6 cellular contexts compared by ENCODE assay signal in the genomic region with DNA sequence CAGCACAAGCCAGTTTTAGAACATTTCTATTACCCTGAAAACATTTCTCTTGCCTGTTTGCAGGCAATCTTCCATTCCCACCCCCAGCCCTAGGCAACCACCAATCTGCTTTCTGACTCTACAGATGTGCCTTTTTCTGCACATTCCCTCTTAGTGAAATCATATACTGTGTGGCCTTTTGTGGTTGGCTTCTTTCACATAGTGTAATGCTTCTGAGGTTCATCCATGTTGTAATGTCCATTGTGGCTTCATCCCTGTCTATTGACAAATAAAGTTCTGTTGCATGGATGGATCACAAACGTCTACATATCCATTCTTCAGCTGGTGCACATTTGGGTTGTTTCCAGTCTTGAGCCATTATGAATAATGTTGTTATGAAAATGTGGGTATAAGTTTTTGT.
DNase-seq lines count a peak whose midpoint lies in the region; TF ChIP-seq lines count a peak whose summit lies in the region.
"Not testable (repeated sequence)": the region's sequence is repeated elsewhere in the genome, so short reads cannot be mapped to it uniquely, and the experiment has no call there.

No MANE protein-coding gene starts in this region.

- H3K14ac ChIP-seq in mesenchymal stem cell (ENCODE audit: low read length in 2 of 2), result not testable (repeated sequence)

- not testable (repeated sequence) for H2BK120ac ChIP-seq in mesenchymal stem cell (ENCODE audit: low read depth, low read length)

- not testable (repeated sequence) for H3K27ac Mint-ChIP-seq in HFFc6

- not testable (repeated sequence) for H3K9me3 Mint-ChIP-seq in HFFc6

- not testable (repeated sequence) for H3K9me3 ChIP-seq in mesenchymal stem cell (ENCODE audit: control insufficient read depth, low read length)

- not testable (repeated sequence) for H4K91ac ChIP-seq in mesenchymal stem cell (ENCODE audit: low read length)

- not testable (repeated sequence) for H3K36me3 ChIP-seq in mesenchymal stem cell (ENCODE audit: control insufficient read depth in 1 of 2, insufficient read depth in 2 of 2, low read depth in 1 of 2, low read length in 2 of 2)

- no CpG with 5 or more reads among the region's 1 CpG for WGBS in mesenchymal stem cell

- H3K36me3 Mint-ChIP-seq in HFFc6 (ENCODE audit: low read depth), result not testable (repeated sequence)

- not testable (repeated sequence) for H3K4me3 ChIP-seq in choroid plexus epithelial cell (ENCODE audit: low read depth, low read length); fibroblast of pulmonary artery (replicated peaks; ENCODE audit: low read depth, low read length); mesenchymal stem cell (ENCODE audit: insufficient read depth in 1 of 2, low read depth in 1 of 2, low read length in 2 of 2)

- H3K4me1 Mint-ChIP-seq in HFFc6 (ENCODE audit: low read depth), result not testable (repeated sequence)

- H3K23ac ChIP-seq in mesenchymal stem cell (ENCODE audit: low read length in 2 of 2), result not testable (repeated sequence)

- not testable (repeated sequence) for H2BK12ac ChIP-seq in mesenchymal stem cell (ENCODE audit: low read length in 2 of 2)

- H3K27me3 ChIP-seq in mesenchymal stem cell (ENCODE audit: control insufficient read depth in 1 of 2, insufficient read depth in 1 of 2, low read length in 2 of 2), result not testable (repeated sequence)

- not testable (repeated sequence) for H4K8ac ChIP-seq in mesenchymal stem cell (ENCODE audit: low read length)

- H2AK5ac ChIP-seq in mesenchymal stem cell (ENCODE audit: low read length, severe bottlenecking), result not testable (repeated sequence)

- H3K4me1 ChIP-seq in mesenchymal stem cell (ENCODE audit: control insufficient read depth, insufficient read depth, low read depth, low read length), result not testable (repeated sequence)

- H3K4me2 ChIP-seq in mesenchymal stem cell (ENCODE audit: low read length, poor library complexity, severe bottlenecking), result not testable (repeated sequence)

- not testable (repeated sequence) for TF ChIP-seq CTCF in HFFc6 (IDR thresholded peaks at IDR 0.05); choroid plexus epithelial cell (conservative IDR thresholded peaks at IDR 0.05; ENCODE audit: low read depth, low read length); fibroblast of pulmonary artery (IDR thresholded peaks at IDR 0.05; ENCODE audit: low read length, missing control alignments)

- peak; percentile 25 for DNase-seq in EL
- DNase-seq in HFFc6, result peak; percentile 28
- DNase-seq in amniotic epithelial cell (ENCODE audit: low read depth), result peak; percentile 75
- DNase-seq in choroid plexus epithelial cell (ENCODE audit: low read depth), result peak; percentile 80
- peak; percentile 4 for DNase-seq in fibroblast of pulmonary artery (ENCODE audit: low read depth)
- DNase-seq in mesenchymal stem cell, result peak; percentile 48

- not testable (repeated sequence) for H3K9ac ChIP-seq in mesenchymal stem cell (ENCODE audit: low read length)

- not testable (repeated sequence) for H2BK15ac ChIP-seq in mesenchymal stem cell (ENCODE audit: low read depth, poor library complexity, severe bottlenecking)

- not testable (repeated sequence) for H3K4ac ChIP-seq in mesenchymal stem cell (ENCODE audit: low read depth in 1 of 2, low read length in 2 of 2)

- not testable (repeated sequence) for H2BK5ac ChIP-seq in mesenchymal stem cell (ENCODE audit: low read depth, low read length, poor library complexity, severe bottlenecking)

- H3K79me1 ChIP-seq in mesenchymal stem cell (replicated peaks; ENCODE audit: low read length, poor library complexity, severe bottlenecking), result not testable (repeated sequence)

- H3K18ac ChIP-seq in mesenchymal stem cell (ENCODE audit: low read depth in 1 of 2, low read length in 2 of 2), result not testable (repeated sequence)

- not testable (repeated sequence) for H3K4me3 Mint-ChIP-seq in HFFc6

- not testable (repeated sequence) for H2AFZ ChIP-seq in mesenchymal stem cell (ENCODE audit: low read depth, low read length)

- H3K27me3 Mint-ChIP-seq in HFFc6 (ENCODE audit: insufficient read depth), result not testable (repeated sequence)

- H3K27ac ChIP-seq in mesenchymal stem cell (ENCODE audit: low read length, poor library complexity, severe bottlenecking), result not testable (repeated sequence)

Comparison
In these comparisons a context has a peak if more than half of its experiments do, and no peak if none do; other contexts are left out.
1. DNase-seq: peak in every context shown above with its lines; median percentile 80 in choroid plexus epithelial cell; 75 in amniotic epithelial cell; 48 in mesenchymal stem cell; 28 in HFFc6; 25 in EL; 4 in fibroblast of pulmonary artery.